ENCODE assay signal across 16 cellular contexts in the genomic region with DNA sequence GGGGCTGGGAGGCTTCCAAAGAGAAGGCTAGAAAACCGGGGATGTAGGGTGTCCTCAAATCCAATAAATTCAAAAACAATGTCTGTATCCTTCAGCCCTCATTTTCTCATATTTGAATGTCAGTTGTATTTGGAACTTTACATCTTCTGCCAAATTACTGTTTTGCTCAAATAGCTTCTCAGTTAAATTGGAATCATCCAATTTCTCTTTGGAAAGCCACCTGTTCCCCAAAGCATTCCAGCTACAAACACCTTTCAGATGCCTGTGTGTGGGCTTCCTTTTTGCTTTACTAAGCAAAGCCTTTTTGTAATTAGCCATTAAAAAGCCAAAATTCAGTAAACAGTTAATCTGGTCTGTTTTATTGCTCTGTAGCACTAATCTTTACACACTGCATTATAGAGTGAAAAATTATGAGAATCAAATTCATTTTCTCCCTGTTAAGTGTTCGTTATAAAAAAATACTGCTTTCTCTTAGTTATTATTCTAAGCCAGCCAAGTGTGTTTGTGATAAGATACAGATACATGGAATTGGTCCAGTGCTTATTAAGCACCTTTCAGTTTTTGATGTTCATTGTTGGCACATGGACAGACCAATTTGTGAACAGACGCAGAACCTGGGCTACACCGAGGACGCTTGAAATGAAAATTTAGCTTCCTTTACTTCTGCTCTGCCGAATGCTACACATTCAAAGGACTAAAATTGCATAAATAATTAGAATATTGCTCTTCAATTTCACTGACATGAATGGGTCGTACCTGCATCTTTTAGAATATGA.
DNase-seq lines count a peak whose midpoint lies in the region; ATAC-seq and TF ChIP-seq lines count a peak whose summit lies in the region.
"Had no signal": no experiment of that assay in that cellular context is flagged by ENCODE, and none has a peak within 500 bp of the region (broad histone marks: within the 10 kb centered on the region; RNA-seq: fewer than 3 reads in every experiment).

No MANE protein-coding gene starts in this region.

- no peaks in the 10 kb centered on the region for H4K20me1 ChIP-seq in Loucy (ENCODE audit: insufficient read depth, low read length, poor library complexity, severe bottlenecking)
- H4K20me1 ChIP-seq in osteoblast (ENCODE audit: insufficient read depth, low read length): no peaks in the 10 kb centered on the region

- CTCF ChIA-PET in A673 (lab: Charles Lee): interaction anchor here (0.9 to 1.8 kb wide), 3 partner anchors 21 to 792 kb away, joined by 3 to 17 read pairs (median 3); no protein-coding TSS in a partner anchor

- H3K79me2 ChIP-seq in Loucy (ENCODE audit: insufficient read depth, low read length): no peaks in the 10 kb centered on the region
- H3K79me2 ChIP-seq in osteoblast (ENCODE audit: insufficient read depth, low read length): peaks cover 15% of the 10 kb centered on the region

- H3K4me3 ChIP-seq in Loucy (ENCODE audit: low read length, poor library complexity, severe bottlenecking) (peak overlapping the region; percentile 51), osteoblast (ENCODE audit: insufficient read depth, low read length) (no peak overlapping the region), A673 (ENCODE audit: low read depth, low read length, poor library complexity, severe bottlenecking) (no peak overlapping the region)
- H3K4me3 ChIP-seq: K562, lung, psoas muscle, SJCRH30 had no signal

- H3K9me3 ChIP-seq in Loucy (ENCODE audit: insufficient read depth, low read depth, low read length): no peaks in the 10 kb centered on the region
- no peaks in the 10 kb centered on the region for H3K9me3 ChIP-seq in T-helper 17 cell (ENCODE audit: control insufficient read depth, low read length, poor library complexity, severe bottlenecking)
- no peaks in the 10 kb centered on the region for H3K9me3 ChIP-seq in osteoblast (ENCODE audit: low read depth, low read length)
- no peaks in the 10 kb centered on the region for H3K9me3 ChIP-seq in A673 (ENCODE audit: low read depth, low read length, poor library complexity, severe bottlenecking)
- H3K9me3 ChIP-seq: psoas muscle had no signal

- H3K36me3 Mint-ChIP-seq in activated T-cell treated with anti-CD3 and anti-CD28 coated beads, Interleukin-2, amount 50 U/mL, for 24 hours (ENCODE audit: low read depth): no peaks in the 10 kb centered on the region
- peaks cover 3% of the 10 kb centered on the region for H3K36me3 Mint-ChIP-seq in T-helper 17 cell (ENCODE audit: low read depth)
- H3K36me3 Mint-ChIP-seq: stimulated activated effector memory CD8-positive, alpha-beta T cell treated with anti-CD3 and anti-CD28 coated beads, Interleukin-12 subunit alpha, Interleukin-12 subunit beta, amount 100 ng/mL, for 72 hours had no signal

- no peaks in the 10 kb centered on the region for H3K27me3 Mint-ChIP-seq in activated T-cell treated with anti-CD3 and anti-CD28 coated beads, Interleukin-2, amount 50 U/mL, for 24 hours
- H3K27me3 Mint-ChIP-seq in T-helper 17 cell: peaks cover 6% of the 10 kb centered on the region

- no peaks in the 10 kb centered on the region for H3F3A ChIP-seq in Loucy (ENCODE audit: low read depth)

- peaks cover 25% of the 10 kb centered on the region for H3K4me1 Mint-ChIP-seq in activated T-cell treated with anti-CD3 and anti-CD28 coated beads, Interleukin-2, amount 50 U/mL, for 24 hours (ENCODE audit: low read depth)
- peaks cover 12% of the 10 kb centered on the region for H3K4me1 Mint-ChIP-seq in T-helper 17 cell

- ATAC-seq in T-helper 17 cell: no peak
- ATAC-seq: HCT116, psoas muscle had no signal

- H3K4me2 ChIP-seq in Loucy (ENCODE audit: low read depth, low read length, poor library complexity, severe bottlenecking): peak overlapping the region; percentile 42
- H3K4me2 ChIP-seq in osteoblast (ENCODE audit: insufficient read depth, low read length): no peak overlapping the region

- H3K9me3 Mint-ChIP-seq in activated T-cell treated with anti-CD3 and anti-CD28 coated beads, Interleukin-2, amount 50 U/mL, for 24 hours: no peaks in the 10 kb centered on the region
- H3K9me3 Mint-ChIP-seq: stimulated activated effector memory CD8-positive, alpha-beta T cell treated with anti-CD3 and anti-CD28 coated beads, Interleukin-12 subunit alpha, Interleukin-12 subunit beta, amount 100 ng/mL, for 72 hours had no signal

- DNase-seq in activated T-cell treated with anti-CD3 and anti-CD28 coated beads, Interleukin-2, amount 50 U/mL, for 24 hours: no peak
- DNase-seq in activated T-cell treated with anti-CD3 and anti-CD28 coated beads, Interleukin-2, amount 50 U/mL, for 1 hour: no peak
- DNase-seq in T-helper 17 cell (no peak), osteoblast (ENCODE audit: insufficient read length, low spot score, missing footprints) (peak; percentile 42), A673 (ENCODE audit: low spot score) (no peak), SK-N-DZ (ENCODE audit: low spot score) (no peak)
- DNase-seq: amniotic stem cell, GDM1, NCI-H2029, psoas muscle had no signal

- H3K27ac ChIP-seq in osteoblast (ENCODE audit: low read depth, low read length) (no peak overlapping the region), A673 (ENCODE audit: low read depth, low read length, poor library complexity, severe bottlenecking) (no peak overlapping the region)
- H3K27ac ChIP-seq: psoas muscle, SJCRH30 had no signal

- peak overlapping the region; percentile 26 for H3K27ac Mint-ChIP-seq in activated T-cell treated with anti-CD3 and anti-CD28 coated beads, Interleukin-2, amount 50 U/mL, for 24 hours
- H3K27ac Mint-ChIP-seq in T-helper 17 cell: peak overlapping the region; percentile 91
- H3K27ac Mint-ChIP-seq: stimulated activated effector memory CD8-positive, alpha-beta T cell treated with anti-CD3 and anti-CD28 coated beads, Interleukin-12 subunit alpha, Interleukin-12 subunit beta, amount 100 ng/mL, for 72 hours had no signal

- POLR2A ChIA-PET in A673 (lab: Charles Lee; ENCODE audit: low non-redundant PET): no interaction called here

- H3K27me3 ChIP-seq in Loucy (ENCODE audit: insufficient read depth, low read length, poor library complexity, severe bottlenecking) (no peaks in the 10 kb centered on the region), osteoblast (ENCODE audit: insufficient read depth, low read length) (peaks cover 4% of the 10 kb centered on the region), A673 (replicated peaks; ENCODE audit: insufficient read depth, low read depth, low read length, poor library complexity) (no peaks in the 10 kb centered on the region)
- H3K27me3 ChIP-seq: SJCRH30 had no signal

- intact Hi-C loops in A673 (cut with micrococcal nuclease; ENCODE audit: unreplicated experiment): loop anchor here (2.0 kb wide), 1 partner anchor 112 kb away; no protein-coding TSS in a partner anchor

- peak overlapping the region; percentile 54 for H2AFZ ChIP-seq in Loucy (ENCODE audit: low read length)
- H2AFZ ChIP-seq in osteoblast (ENCODE audit: low read length): no peak overlapping the region

- peak overlapping the region; percentile 32 for H3K4me3 Mint-ChIP-seq in activated T-cell treated with anti-CD3 and anti-CD28 coated beads, Interleukin-2, amount 50 U/mL, for 24 hours
- H3K4me3 Mint-ChIP-seq in T-helper 17 cell: peak overlapping the region; percentile 82
- H3K4me3 Mint-ChIP-seq: stimulated activated effector memory CD8-positive, alpha-beta T cell treated with anti-CD3 and anti-CD28 coated beads, Interleukin-12 subunit alpha, Interleukin-12 subunit beta, amount 100 ng/mL, for 72 hours had no signal

- no peak overlapping the region for H3K9ac ChIP-seq in Loucy (ENCODE audit: low read depth, low read length, poor library complexity, severe bottlenecking)

- H3K4me1 ChIP-seq in Loucy (ENCODE audit: insufficient read depth, low read length, poor library complexity, severe bottlenecking) (peaks cover 20% of the 10 kb centered on the region), osteoblast (ENCODE audit: insufficient read depth, low read length) (peaks cover 7% of the 10 kb centered on the region), A673 (ENCODE audit: insufficient read depth, low read length, poor library complexity, severe bottlenecking) (peaks cover 17% of the 10 kb centered on the region)

- BruUV-seq in A673 (replicated peaks; lab: Mats Ljungman, UMichigan): no TSS peak

- TF ChIP-seq CTCF in Loucy (conservative IDR thresholded peaks at IDR 0.05; ENCODE audit: low read length) (no peak), osteoblast (IDR thresholded peaks at IDR 0.05; ENCODE audit: extremely low read depth, low read depth, low read length) (no peak), A673 (conservative IDR thresholded peaks at IDR 0.05; ENCODE audit: low read depth, low read length) (no peak)

- H3K9me2 ChIP-seq in Loucy (replicated peaks; ENCODE audit: low read depth, low read length): no peaks in the 10 kb centered on the region

- H3K36me3 ChIP-seq in Loucy (ENCODE audit: insufficient read depth, low read length): no peaks in the 10 kb centered on the region
- H3K36me3 ChIP-seq in osteoblast (ENCODE audit: insufficient read depth, low read length): no peaks in the 10 kb centered on the region
- H3K36me3 ChIP-seq in A673 (ENCODE audit: insufficient read depth, low read length, poor library complexity, severe bottlenecking): no peaks in the 10 kb centered on the region
- H3K36me3 ChIP-seq: SJCRH30 had no signal
